ENCODE assay signal across 11 cellular contexts in the genomic region with DNA sequence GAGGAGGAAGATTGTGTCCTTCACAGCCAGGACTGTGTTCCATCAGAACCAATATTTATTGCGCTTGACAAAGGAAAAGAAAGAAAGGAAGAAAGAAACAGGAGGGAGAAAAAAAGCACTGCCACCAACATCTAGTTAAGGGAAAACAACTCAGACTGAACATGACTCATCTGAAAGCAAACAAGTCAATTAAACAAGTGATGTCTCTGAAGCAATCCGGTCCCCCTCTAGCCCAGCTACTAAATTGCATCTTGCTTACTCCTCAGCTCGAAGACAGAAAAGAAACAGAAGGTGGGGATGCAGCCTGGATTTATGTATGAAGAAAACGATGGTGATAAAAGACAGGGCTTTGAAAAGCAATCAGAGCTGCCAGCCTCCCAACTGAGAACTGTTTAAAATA.
DNase-seq lines count a peak whose midpoint lies in the region; ATAC-seq and TF ChIP-seq lines count a peak whose summit lies in the region.
"Had no signal": no experiment of that assay in that cellular context is flagged by ENCODE, and none has a peak within 500 bp of the region (broad histone marks: within the 10 kb centered on the region; RNA-seq: fewer than 3 reads in every experiment).

No MANE protein-coding gene starts in this region.

- no peaks in the 10 kb centered on the region for H3K9me3 Mint-ChIP-seq in activated CD8-positive, alpha-beta T cell treated with anti-CD3 and anti-CD28 coated beads, Interleukin-2, amount 10 ng/mL, durations not matched to agents 7 days and 5 days (ENCODE audit: insufficient read depth)
- H3K9me3 Mint-ChIP-seq: CD8-positive, alpha-beta T cell had no signal

- no peak overlapping the region for H3K14ac ChIP-seq in neuronal stem cell (ENCODE audit: low read length)

- H3K36me3 ChIP-seq in BJ (ENCODE audit: control insufficient read depth, insufficient read depth, low read length) (no peaks in the 10 kb centered on the region), neuronal stem cell (replicated peaks in 1 of 2; ENCODE audit: control insufficient read depth in 2 of 2, insufficient read depth in 2 of 2, low read length in 2 of 2) (no peaks in the 10 kb centered on the region)
- H3K36me3 ChIP-seq: stomach had no signal

- ATAC-seq in GM21515 (IDR thresholded peaks at IDR 0.05; ENCODE audit: unreplicated experiment) (no peak), HG03342 (IDR thresholded peaks at IDR 0.05; ENCODE audit: unreplicated experiment) (no peak)
- ATAC-seq in activated CD8-positive, alpha-beta T cell treated with anti-CD3 and anti-CD28 coated beads, Interleukin-2, amount 10 ng/mL, durations not matched to agents 7 days and 5 days: no peak
- ATAC-seq: CD8-positive, alpha-beta T cell had no signal

- no peak overlapping the region for H2BK15ac ChIP-seq in neuronal stem cell (ENCODE audit: low read length)

- no peak overlapping the region for H3K27ac ChIP-seq in neuronal stem cell (replicated peaks; ENCODE audit: low read length)
- H3K27ac ChIP-seq: stomach had no signal

- CTCF ChIA-PET in BJ (lab: Yijun Ruan, JAX): interaction anchor here (0.7 to 1.5 kb wide), 3 partner anchors 9 to 1736 kb away, joined by 3 to 4 read pairs (median 3); no protein-coding TSS in a partner anchor
- CTCF ChIA-PET in activated CD8-positive, alpha-beta T cell treated with anti-CD3 and anti-CD28 coated beads, Interleukin-2, amount 10 ng/mL, durations not matched to agents 7 days and 5 days (lab: Charles Lee): no interaction called here

- no peak overlapping the region for H3K23ac ChIP-seq in neuronal stem cell (ENCODE audit: low read depth, low read length, poor library complexity)

- no peak overlapping the region for H2AK5ac ChIP-seq in neuronal stem cell (ENCODE audit: low read depth, low read length)

- no peak overlapping the region for H3K4ac ChIP-seq in neuronal stem cell (ENCODE audit: low read length)

- no peaks in the 10 kb centered on the region for H3K9me3 ChIP-seq in neuronal stem cell (replicated peaks in 1 of 2; ENCODE audit: control insufficient read depth in 2 of 2, insufficient read depth in 1 of 2, low read depth in 1 of 2, low read length in 2 of 2)
- H3K9me3 ChIP-seq: stomach had no signal

- H2AFZ ChIP-seq in neuronal stem cell (ENCODE audit: low read length): no peak overlapping the region

- POLR2A ChIA-PET in BJ (lab: Charles Lee): no interaction called here
- POLR2A ChIA-PET in activated CD8-positive, alpha-beta T cell treated with anti-CD3 and anti-CD28 coated beads, Interleukin-2, amount 10 ng/mL, durations not matched to agents 7 days and 5 days (lab: Charles Lee): no interaction called here

- H3K79me1 ChIP-seq in neuronal stem cell (ENCODE audit: low read depth, low read length): no peaks in the 10 kb centered on the region

- H3K18ac ChIP-seq in neuronal stem cell (ENCODE audit: low read length): no peak overlapping the region

- no CpG with 5 or more reads among the region's 4 CpGs for WGBS in neuronal stem cell (ENCODE audit: extremely low coverage in 2 of 2, insufficient read length in 2 of 2, insufficient replicate concordance in 1 of 2), 2 donors

- H2BK12ac ChIP-seq in neuronal stem cell (ENCODE audit: low read length): no peak overlapping the region

- H3K4me1 Mint-ChIP-seq in activated CD8-positive, alpha-beta T cell treated with anti-CD3 and anti-CD28 coated beads, Interleukin-2, amount 10 ng/mL, durations not matched to agents 7 days and 5 days (ENCODE audit: low read depth): no peaks in the 10 kb centered on the region

- H3K36me3 Mint-ChIP-seq in activated CD8-positive, alpha-beta T cell treated with anti-CD3 and anti-CD28 coated beads, Interleukin-2, amount 10 ng/mL, durations not matched to agents 7 days and 5 days (ENCODE audit: low read depth): no peaks in the 10 kb centered on the region
- H3K36me3 Mint-ChIP-seq: CD8-positive, alpha-beta T cell had no signal

- H3K9ac ChIP-seq in neuronal stem cell (ENCODE audit: low read depth, low read length, poor library complexity): no peak overlapping the region

- H3K4me2 ChIP-seq in neuronal stem cell (ENCODE audit: insufficient read depth, low read length, poor library complexity, severe bottlenecking): no peak overlapping the region

- H3K27me3 ChIP-seq in BJ (ENCODE audit: control insufficient read depth, insufficient read depth, low read length): no peaks in the 10 kb centered on the region; the same call in 1 of the 2 replicates
- no peaks in the 10 kb centered on the region for H3K27me3 ChIP-seq in neuronal stem cell (ENCODE audit: control insufficient read depth in 3 of 3, insufficient read depth in 3 of 3, low read depth in 1 of 3, low read length in 3 of 3)
- H3K27me3 ChIP-seq: stomach had no signal

- DNase-seq in BJ (ENCODE audit: low read depth): peak; percentile 40
- peak; percentile 21 for DNase-seq in HT1080 (ENCODE audit: low read depth)
- peak; percentile 8 for DNase-seq in T1000 (lab: John Stamatoyannopoulos, UW)
- peak; percentile 18 for DNase-seq in kidney glomerular epithelial cell (lab: John Stamatoyannopoulos, UW)
- DNase-seq in neuronal stem cell (ENCODE audit: low spot score): no peak
- no peak for DNase-seq in activated CD8-positive, alpha-beta T cell treated with anti-CD3 and anti-CD28 coated beads, Interleukin-2, amount 10 ng/mL, durations not matched to agents 7 days and 5 days
- DNase-seq: CD8-positive, alpha-beta T cell; NCI-H1092 treated with DMSO at 0.1 percent for 48 hours; stomach had no signal

- no peak overlapping the region for H4K8ac ChIP-seq in neuronal stem cell (ENCODE audit: low read depth, low read length)

- H2BK120ac ChIP-seq in neuronal stem cell (ENCODE audit: low read depth, low read length): no peak overlapping the region

- H3K4me3 Mint-ChIP-seq in activated CD8-positive, alpha-beta T cell treated with anti-CD3 and anti-CD28 coated beads, Interleukin-2, amount 10 ng/mL, durations not matched to agents 7 days and 5 days: no peak overlapping the region
- H3K4me3 Mint-ChIP-seq: CD8-positive, alpha-beta T cell had no signal

- peak; percentile 24; the same call in 1 of the 2 replicates for TF ChIP-seq CTCF in BJ (IDR thresholded peaks at IDR 0.05; ENCODE audit: insufficient read depth, low read depth, low read length)

- H3K27me3 Mint-ChIP-seq in activated CD8-positive, alpha-beta T cell treated with anti-CD3 and anti-CD28 coated beads, Interleukin-2, amount 10 ng/mL, durations not matched to agents 7 days and 5 days (ENCODE audit: low read depth): peaks cover 2% of the 10 kb centered on the region

- no peak overlapping the region for H4K91ac ChIP-seq in neuronal stem cell (ENCODE audit: low read depth, low read length, poor library complexity)

- H3K27ac Mint-ChIP-seq in activated CD8-positive, alpha-beta T cell treated with anti-CD3 and anti-CD28 coated beads, Interleukin-2, amount 10 ng/mL, durations not matched to agents 7 days and 5 days: no peak overlapping the region
- H3K27ac Mint-ChIP-seq: CD8-positive, alpha-beta T cell had no signal

- H3K4me1 ChIP-seq in neuronal stem cell (ENCODE audit: control insufficient read depth in 2 of 2, insufficient read depth in 1 of 2, low read depth in 1 of 2, low read length in 2 of 2): peaks cover 0 to 16% of the 10 kb centered on the region in 2 donors
- H3K4me1 ChIP-seq: stomach had no signal

- H3K4me3 ChIP-seq in BJ (ENCODE audit: low read depth, low read length): no peak overlapping the region
- H3K4me3 ChIP-seq in neuronal stem cell (ENCODE audit: low read length in 2 of 2): no peak overlapping the region
- H3K4me3 ChIP-seq: stomach had no signal

- H2BK5ac ChIP-seq in neuronal stem cell (ENCODE audit: low read length): no peak overlapping the region

Comparison
In these comparisons a context has a peak if more than half of its experiments do, and no peak if none do; other contexts are left out.
1. DNase-seq: peak in BJ (single experiment), HT1080 (single experiment), T1000 (single experiment) and kidney glomerular epithelial cell (single experiment); none in neuronal stem cell (single experiment) and activated CD8-positive, alpha-beta T cell treated with anti-CD3 and anti-CD28 coated beads, Interleukin-2, amount 10 ng/mL, durations not matched to agents 7 days and 5 days (single experiment).